Comparison of ENCODE assay signal across 24 cellular contexts in the genomic region with DNA sequence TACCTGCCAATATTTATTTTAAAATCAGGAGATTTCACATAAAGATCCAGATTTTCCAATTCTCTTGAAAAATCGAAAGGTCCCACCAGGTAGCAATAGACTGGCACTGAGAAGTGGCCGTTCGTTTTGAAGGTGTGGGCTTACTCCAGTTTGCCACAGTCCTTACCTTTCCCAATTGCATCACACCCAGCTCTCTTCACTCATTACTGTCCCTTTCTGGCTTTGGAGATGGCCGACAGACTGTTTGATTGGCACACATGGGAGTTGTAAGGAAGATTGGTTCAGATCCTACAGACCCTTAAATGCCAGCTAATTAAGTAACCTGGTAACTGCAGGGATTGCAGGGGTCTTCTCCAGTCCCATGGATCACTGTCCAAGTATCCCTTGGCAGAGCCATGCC.
DNase-seq lines count a peak whose midpoint lies in the region; ATAC-seq and TF ChIP-seq lines count a peak whose summit lies in the region.
"Had no signal": no experiment of that assay in that cellular context is flagged by ENCODE, and none has a peak within 500 bp of the region (broad histone marks: within the 10 kb centered on the region; RNA-seq: fewer than 3 reads in every experiment).

No MANE protein-coding gene starts in this region.

- H3K4me2 ChIP-seq in GM23338, result no peak overlapping the region
- no peak overlapping the region for H3K4me2 ChIP-seq in smooth muscle cell
- H3K4me2 ChIP-seq: BLaER1 had no signal

- H3F3A ChIP-seq in GM23338 (replicated peaks; ENCODE audit: low read depth) (peaks cover 11% of the 10 kb centered on the region), smooth muscle cell (ENCODE audit: low read depth) (no peaks in the 10 kb centered on the region)

- DNase-seq in GM23338 (ENCODE audit: low spot score) (no peak), MG63 (peak; percentile 18), choroid plexus epithelial cell (ENCODE audit: low read depth) (peak; percentile 19), smooth muscle cell (lab: John Stamatoyannopoulos, UW; ENCODE audit: unreplicated experiment) (no peak), left ventricle myocardium superior (no peak), NCI-H128 (lab: John Stamatoyannopoulos, UW; ENCODE audit: unreplicated experiment) (no peak)
- DNase-seq: ACHN; CD4-positive, alpha-beta T cell; COR-L47; DMS153; H9; IMR-90; NCI-H1048; NCI-H1436; NCI-H1930; NCI-H2227 treated with DMSO at 0.1 percent for 48 hours; NCI-H510A; NK-92 treated with Interleukin-12 subunit alpha and Interleukin-12 subunit beta, amount 100 ng/mL, for 24 hours; SHP77 treated with DMSO at 0.1 percent for 48 hours had no signal

- H3K4me1 ChIP-seq in GM23338 (ENCODE audit: insufficient read depth), result peaks cover 26% of the 10 kb centered on the region
- peaks cover 4% of the 10 kb centered on the region for H3K4me1 ChIP-seq in smooth muscle cell (ENCODE audit: low read depth)

- peaks cover 23% of the 10 kb centered on the region for H3K27me3 Mint-ChIP-seq in GM23338 (ENCODE audit: insufficient read depth, low read depth, poor library complexity)

- ATAC-seq in GM23338 (no peak), left ventricle myocardium superior (no peak), HG03039 (IDR thresholded peaks at IDR 0.05; ENCODE audit: unreplicated experiment) (no peak)

- H3K9ac ChIP-seq in smooth muscle cell (ENCODE audit: low read depth), result no peak overlapping the region
- H3K9ac ChIP-seq: BLaER1 had no signal

- TF ChIP-seq CTCF in GM23338 (conservative IDR thresholded peaks at IDR 0.05; ENCODE audit: low read depth in 2 of 2) (no peak), choroid plexus epithelial cell (conservative IDR thresholded peaks at IDR 0.05; ENCODE audit: low read depth, low read length) (no peak), smooth muscle cell (IDR thresholded peaks at IDR 0.05; ENCODE audit: borderline replicate concordance, insufficient read depth, poor library complexity, severe bottlenecking) (no peak)

- 0 out of 2 replicates have a peak overlapping the region, but pooled peaks have one; percentile 8 for H3K27ac ChIP-seq in GM23338 (ENCODE audit: low read depth)
- H3K27ac ChIP-seq in layer of hippocampus (ENCODE audit: low read depth, low read length), result peak overlapping the region; percentile 31
- no peak overlapping the region for H3K27ac ChIP-seq in smooth muscle cell (ENCODE audit: low read depth)
- H3K27ac ChIP-seq: BLaER1, RWPE1, SK-N-MC had no signal

- no peak overlapping the region for H3K4me3 Mint-ChIP-seq in GM23338
- H3K4me3 Mint-ChIP-seq: CD4-positive, alpha-beta T cell; H9 had no signal

- peaks cover 14% of the 10 kb centered on the region for H3K9me3 Mint-ChIP-seq in GM23338
- H3K9me3 Mint-ChIP-seq: CD4-positive, alpha-beta T cell had no signal

- H3K4me1 Mint-ChIP-seq in GM23338, result peaks cover 15% of the 10 kb centered on the region

- H3K9me3 ChIP-seq in MG63 (peaks cover 25% of the 10 kb centered on the region), smooth muscle cell (replicated peaks; ENCODE audit: low read depth) (no peaks in the 10 kb centered on the region)

- H3K27me3 ChIP-seq in GM23338 (ENCODE audit: insufficient read depth) (no peaks in the 10 kb centered on the region), MG63 (no peaks in the 10 kb centered on the region), layer of hippocampus (ENCODE audit: control insufficient read depth, insufficient read depth, low read length) (no peaks in the 10 kb centered on the region), smooth muscle cell (ENCODE audit: low read depth) (no peaks in the 10 kb centered on the region)
- H3K27me3 ChIP-seq: BLaER1 had no signal

- no peaks in the 10 kb centered on the region for H4K20me1 ChIP-seq in GM23338 (replicated peaks; ENCODE audit: insufficient read depth)
- H4K20me1 ChIP-seq in smooth muscle cell (ENCODE audit: low read depth), result no peaks in the 10 kb centered on the region
- H4K20me1 ChIP-seq: BLaER1 had no signal

- peaks cover 31% of the 10 kb centered on the region for H3K36me3 Mint-ChIP-seq in GM23338 (ENCODE audit: low read depth)

- H3K36me3 ChIP-seq in GM23338 (ENCODE audit: insufficient read depth), result no peaks in the 10 kb centered on the region
- H3K36me3 ChIP-seq in MG63, result no peaks in the 10 kb centered on the region
- no peaks in the 10 kb centered on the region for H3K36me3 ChIP-seq in smooth muscle cell (ENCODE audit: low read depth)
- H3K36me3 ChIP-seq: BLaER1 had no signal

- intact Hi-C loops in left ventricle myocardium superior (cut with micrococcal nuclease), result no loop called here

- H3K79me2 ChIP-seq in GM23338 (replicated peaks; ENCODE audit: insufficient read depth) (peaks cover 63% of the 10 kb centered on the region), smooth muscle cell (ENCODE audit: low read depth) (no peaks in the 10 kb centered on the region)

- H3K27ac Mint-ChIP-seq in GM23338, result no peak overlapping the region
- H3K27ac Mint-ChIP-seq: CD4-positive, alpha-beta T cell; H9 had no signal

- H3K4me3 ChIP-seq in GM23338 (no peak overlapping the region), MG63 (no peak overlapping the region), choroid plexus epithelial cell (ENCODE audit: low read depth, low read length) (no peak overlapping the region), smooth muscle cell (no peak overlapping the region)
- H3K4me3 ChIP-seq: BLaER1, SK-N-MC had no signal

- H2AFZ ChIP-seq in GM23338 (no peak overlapping the region), smooth muscle cell (ENCODE audit: low read depth) (no peak overlapping the region)

- WGBS in smooth muscle cell (ENCODE audit: low lambda C conversion rate), result 96% methylated on average over 4 of the region's 4 CpGs

- no peaks in the 10 kb centered on the region for H3K9me2 ChIP-seq in GM23338 (ENCODE audit: insufficient read depth)

TF ChIP-seq in GM23338, 12 proteins besides CTCF, POLR2A, EP300 and RAD21:
- TF ChIP-seq, protein P1, sequence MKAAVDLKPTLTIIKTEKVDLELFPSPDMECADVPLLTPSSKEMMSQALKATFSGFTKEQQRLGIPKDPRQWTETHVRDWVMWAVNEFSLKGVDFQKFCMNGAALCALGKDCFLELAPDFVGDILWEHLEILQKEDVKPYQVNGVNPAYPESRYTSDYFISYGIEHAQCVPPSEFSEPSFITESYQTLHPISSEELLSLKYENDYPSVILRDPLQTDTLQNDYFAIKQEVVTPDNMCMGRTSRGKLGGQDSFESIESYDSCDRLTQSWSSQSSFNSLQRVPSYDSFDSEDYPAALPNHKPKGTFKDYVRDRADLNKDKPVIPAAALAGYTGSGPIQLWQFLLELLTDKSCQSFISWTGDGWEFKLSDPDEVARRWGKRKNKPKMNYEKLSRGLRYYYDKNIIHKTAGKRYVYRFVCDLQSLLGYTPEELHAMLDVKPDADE (IDR thresholded peaks at IDR 0.05), result no peak
- no peak for TF ChIP-seq POLR2AphosphoS5 (IDR thresholded peaks at IDR 0.05; ENCODE audit: low read depth)
- no peak for TF ChIP-seq STAT1 (IDR thresholded peaks at IDR 0.05; ENCODE audit: unreplicated experiment)
- no peak for TF ChIP-seq NANOG (IDR thresholded peaks at IDR 0.05; ENCODE audit: borderline replicate concordance)
- TF ChIP-seq ZNF331 (CRISPR knock-in tag; IDR thresholded peaks at IDR 0.05; ENCODE audit: low read depth), result no peak
- TF ChIP-seq, protein P2, sequence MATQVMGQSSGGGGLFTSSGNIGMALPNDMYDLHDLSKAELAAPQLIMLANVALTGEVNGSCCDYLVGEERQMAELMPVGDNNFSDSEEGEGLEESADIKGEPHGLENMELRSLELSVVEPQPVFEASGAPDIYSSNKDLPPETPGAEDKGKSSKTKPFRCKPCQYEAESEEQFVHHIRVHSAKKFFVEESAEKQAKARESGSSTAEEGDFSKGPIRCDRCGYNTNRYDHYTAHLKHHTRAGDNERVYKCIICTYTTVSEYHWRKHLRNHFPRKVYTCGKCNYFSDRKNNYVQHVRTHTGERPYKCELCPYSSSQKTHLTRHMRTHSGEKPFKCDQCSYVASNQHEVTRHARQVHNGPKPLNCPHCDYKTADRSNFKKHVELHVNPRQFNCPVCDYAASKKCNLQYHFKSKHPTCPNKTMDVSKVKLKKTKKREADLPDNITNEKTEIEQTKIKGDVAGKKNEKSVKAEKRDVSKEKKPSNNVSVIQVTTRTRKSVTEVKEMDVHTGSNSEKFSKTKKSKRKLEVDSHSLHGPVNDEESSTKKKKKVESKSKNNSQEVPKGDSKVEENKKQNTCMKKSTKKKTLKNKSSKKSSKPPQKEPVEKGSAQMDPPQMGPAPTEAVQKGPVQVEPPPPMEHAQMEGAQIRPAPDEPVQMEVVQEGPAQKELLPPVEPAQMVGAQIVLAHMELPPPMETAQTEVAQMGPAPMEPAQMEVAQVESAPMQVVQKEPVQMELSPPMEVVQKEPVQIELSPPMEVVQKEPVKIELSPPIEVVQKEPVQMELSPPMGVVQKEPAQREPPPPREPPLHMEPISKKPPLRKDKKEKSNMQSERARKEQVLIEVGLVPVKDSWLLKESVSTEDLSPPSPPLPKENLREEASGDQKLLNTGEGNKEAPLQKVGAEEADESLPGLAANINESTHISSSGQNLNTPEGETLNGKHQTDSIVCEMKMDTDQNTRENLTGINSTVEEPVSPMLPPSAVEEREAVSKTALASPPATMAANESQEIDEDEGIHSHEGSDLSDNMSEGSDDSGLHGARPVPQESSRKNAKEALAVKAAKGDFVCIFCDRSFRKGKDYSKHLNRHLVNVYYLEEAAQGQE (IDR thresholded peaks at IDR 0.05; ENCODE audit: unreplicated experiment), result no peak
- TF ChIP-seq CREB1 (CRISPR knock-in tag; IDR thresholded peaks at IDR 0.05; ENCODE audit: low read depth), result no peak
TF ChIP-seq in GM23338: peak in this region for 0.

Comparison
In these comparisons a context has a peak if more than half of its experiments do, and no peak if none do; other contexts are left out.
1. DNase-seq: peak in MG63 (single experiment) and choroid plexus epithelial cell (single experiment); none in GM23338 (single experiment), smooth muscle cell (single experiment), left ventricle myocardium superior (single experiment) and NCI-H128 (single experiment).